ENCODE assay signal across 9 cellular contexts in genomic region chrX:138294951-138295350, GRCh38.
"Had no signal": no experiment of that assay in that cellular context is flagged by ENCODE, and none has a peak within 500 bp of the region (broad histone marks: within the 10 kb centered on the region; RNA-seq: fewer than 3 reads in every experiment).

No MANE protein-coding gene starts in this region.

- H3K36me3 ChIP-seq: HAP-1 had no signal

- H3K4me3 Mint-ChIP-seq: HFFc6 had no signal

- H3K27ac ChIP-seq: HL-60 had no signal

- FAIRE-seq: K562 had no signal

- ATAC-seq: HCT116, K562 had no signal

- H3K27ac Mint-ChIP-seq: HFFc6 had no signal

- H3K4me1 ChIP-seq: HAP-1 had no signal

- H3K9me3 Mint-ChIP-seq: HFFc6 had no signal

- H3K9me3 ChIP-seq: HAP-1 had no signal

- H3K4me3 ChIP-seq: HAP-1, K562 had no signal

- DNase-seq: GOT3, H7, HFFc6, IMR-90, KG1 had no signal
